Comparison of ENCODE assay signal across 9 cellular contexts in genomic region chr2:108531674-108532055, GRCh38.
"Had no signal": no experiment of that assay in that cellular context is flagged by ENCODE, and none has a peak within 500 bp of the region (broad histone marks: within the 10 kb centered on the region; RNA-seq: fewer than 3 reads in every experiment).

No MANE protein-coding gene starts in this region.

- H3K4me3 ChIP-seq: sigmoid colon, SK-N-MC had no signal

- FAIRE-seq: colon, keratinocyte had no signal

- H3K9me3 ChIP-seq: sigmoid colon, spleen had no signal

- H3K27ac ChIP-seq: sigmoid colon, SK-N-MC had no signal

- ATAC-seq: left lobe of liver had no signal

- H3K9me3 Mint-ChIP-seq: neural crest cell had no signal

- DNase-seq: activated CD8-positive, alpha-beta memory T cell treated with anti-CD3 and anti-CD28 coated beads, Interleukin-2, amount 50 U/mL, for 4 hours; activated naive CD4-positive, alpha-beta T cell treated with anti-CD3 and anti-CD28 coated beads, Interleukin-2, amount 50 U/mL, for 16 hours; sigmoid colon; spleen had no signal

- H3K27me3 ChIP-seq: sigmoid colon had no signal

- H3K36me3 ChIP-seq: sigmoid colon, spleen had no signal
